1 cellular context compared by ENCODE assay signal in genomic region chr4:2468464-2469191, GRCh38.
TF ChIP-seq lines count a peak whose summit lies in the region.

TSS of gene RNF4 (plus strand) at chr4:2469106. CDS start at chr4:2490494, 21,388 bp downstream.

TF ChIP-seq in K562, 482 proteins besides CTCF, POLR2A, EP300 and RAD21 (continued from another document and continues in another):
- TF ChIP-seq E2F8 (IDR thresholded peaks at IDR 0.05; ENCODE audit: low read depth, partially characterized antibody) = peak; percentile 93
- no peak for TF ChIP-seq NR4A1 (CRISPR knock-in tag; IDR thresholded peaks at IDR 0.05)
- TF ChIP-seq NR4A1 (tag; IDR thresholded peaks at IDR 0.05) = 0 out of 2 replicates have a peak, but pooled peaks have one; percentile 36
- peak; percentile 23; the same call in 1 of the 2 replicates for TF ChIP-seq FOXK1 (CRISPR knock-in tag; IDR thresholded peaks at IDR 0.05; ENCODE audit: borderline replicate concordance)
- TF ChIP-seq IRF9 (tag; IDR thresholded peaks at IDR 0.05) = no peak
- TF ChIP-seq HEY1 (CRISPR knock-in tag; IDR thresholded peaks at IDR 0.05; ENCODE audit: borderline replicate concordance) = no peak
- TF ChIP-seq ZFP36 (IDR thresholded peaks at IDR 0.05; ENCODE audit: low read depth, low read length, partially characterized antibody) = no peak
- no peak for TF ChIP-seq LCOR (CRISPR knock-in tag; IDR thresholded peaks at IDR 0.05)
- no peak; the same call in 1 of the 2 replicates for TF ChIP-seq ZBTB9 (CRISPR knock-in tag; IDR thresholded peaks at IDR 0.05)
- TF ChIP-seq ZNF584 (CRISPR knock-in tag; IDR thresholded peaks at IDR 0.05; ENCODE audit: low read depth) = no peak
- TF ChIP-seq SRF (CRISPR knock-in tag; IDR thresholded peaks at IDR 0.05) = no peak
- TF ChIP-seq POU5F1 (IDR thresholded peaks at IDR 0.05; ENCODE audit: borderline replicate concordance, low read depth, low read length, partially characterized antibody) = no peak
- TF ChIP-seq PHF8 (IDR thresholded peaks at IDR 0.05; ENCODE audit: borderline replicate concordance, low read length) = peak; percentile 91; the same call in 1 of the 2 replicates
- no peak for TF ChIP-seq BRD9 (IDR thresholded peaks at IDR 0.05; ENCODE audit: low read depth, partially characterized antibody)
- TF ChIP-seq NCOA1 (IDR thresholded peaks at IDR 0.05; ENCODE audit: low read depth) = no peak
- TF ChIP-seq FOXP4 (CRISPR knock-in tag; IDR thresholded peaks at IDR 0.05; ENCODE audit: borderline replicate concordance) = no peak
- no peak for TF ChIP-seq GTF2B (IDR thresholded peaks at IDR 0.05; ENCODE audit: extremely low read depth, insufficient read length)
- TF ChIP-seq POLR2AphosphoS5 (IDR thresholded peaks at IDR 0.05; ENCODE audit: control insufficient read depth, insufficient read depth, low read depth, low read length) = peak; percentile 80
- TF ChIP-seq ILK (tag; IDR thresholded peaks at IDR 0.05; ENCODE audit: borderline replicate concordance, low read depth) = no peak
- TF ChIP-seq CBX3 (IDR thresholded peaks at IDR 0.05; ENCODE audit: borderline replicate concordance in 1 of 2, low read length in 2 of 2) = peak in 1 of 2 experiments; percentile 19; a peak in 1 of 3 replicates
- no peak for TF ChIP-seq ZNF274 (IDR thresholded peaks at IDR 0.05; ENCODE audit: borderline replicate concordance, low read depth, low read length)
- TF ChIP-seq MTA3 (IDR thresholded peaks at IDR 0.05; ENCODE audit: borderline replicate concordance) = no peak
- peak; percentile 60; the same call in 1 of the 2 replicates for TF ChIP-seq SP1 (CRISPR knock-in tag; IDR thresholded peaks at IDR 0.05)
- no peak for TF ChIP-seq CAMTA2 (CRISPR knock-in tag; conservative IDR thresholded peaks at IDR 0.05)
- TF ChIP-seq SNRNP70 (optimal IDR thresholded peaks at IDR 0.05; ENCODE audit: low read depth, low read length) = no peak
- TF ChIP-seq ZC3H4 (CRISPR knock-in tag; IDR thresholded peaks at IDR 0.05; ENCODE audit: borderline replicate concordance) = no peak; the same call in 1 of the 2 replicates
- no peak for TF ChIP-seq COPS2 (conservative IDR thresholded peaks at IDR 0.05)
- no peak for TF ChIP-seq ZNF41 (CRISPR knock-in tag; conservative IDR thresholded peaks at IDR 0.05)
- TF ChIP-seq U2AF1 (optimal IDR thresholded peaks at IDR 0.05; ENCODE audit: low read depth, low read length) = no peak
- no peak for TF ChIP-seq HLTF (IDR thresholded peaks at IDR 0.05)
- TF ChIP-seq NCOA4 (IDR thresholded peaks at IDR 0.05; ENCODE audit: partially characterized antibody) = no peak
- no peak; the same call in 1 of the 2 replicates for TF ChIP-seq ZNF143 (CRISPR knock-in tag; IDR thresholded peaks at IDR 0.05)
- TF ChIP-seq NFYB (IDR thresholded peaks at IDR 0.05; ENCODE audit: extremely low read depth, insufficient read length) = peak; percentile 68
- no peak for TF ChIP-seq SRSF3 (IDR thresholded peaks at IDR 0.05; ENCODE audit: insufficient read depth, low read length)
- TF ChIP-seq TBP (optimal IDR thresholded peaks at IDR 0.05; ENCODE audit: low read depth, low read length) = peak; percentile 70
- TF ChIP-seq NFIC (IDR thresholded peaks at IDR 0.05) = peak; percentile 35
- no peak for TF ChIP-seq CHD4 (IDR thresholded peaks at IDR 0.05; ENCODE audit: insufficient read depth, insufficient replicate concordance, low read depth, low read length, poor library complexity, severe bottlenecking)
- no peak for TF ChIP-seq ZNF79 (CRISPR knock-in tag; IDR thresholded peaks at IDR 0.05; ENCODE audit: low read depth)
- TF ChIP-seq MTA1 (IDR thresholded peaks at IDR 0.05; ENCODE audit: borderline replicate concordance) = no peak
- TF ChIP-seq DEAF1 (CRISPR knock-in tag; IDR thresholded peaks at IDR 0.05) = no peak
- TF ChIP-seq HNRNPLL (IDR thresholded peaks at IDR 0.05; ENCODE audit: low read depth, low read length, poor library complexity, severe bottlenecking) = peak; percentile 71
- TF ChIP-seq UBTF (IDR thresholded peaks at IDR 0.05; ENCODE audit: borderline replicate concordance in 1 of 2, low read depth in 2 of 2, low read length in 2 of 2) = peak in 1 of 2 experiments; percentile 41; a peak in 1 of 4 replicates
- TF ChIP-seq FUS (optimal IDR thresholded peaks at IDR 0.05; ENCODE audit: low read depth, low read length) = no peak
- TF ChIP-seq CUX1 (CRISPR knock-in tag; IDR thresholded peaks at IDR 0.05) = no peak
- TF ChIP-seq FOSL1 (tag; conservative IDR thresholded peaks at IDR 0.05) = no peak
- TF ChIP-seq POLR3G (IDR thresholded peaks at IDR 0.05; ENCODE audit: extremely low read depth, insufficient read length, insufficient replicate concordance) = no peak
- no peak for TF ChIP-seq ZNF146 (CRISPR knock-in tag; IDR thresholded peaks at IDR 0.05; ENCODE audit: unreplicated experiment)
- no peak for TF ChIP-seq ZC3H8 (IDR thresholded peaks at IDR 0.05)
- TF ChIP-seq SMARCE1 (IDR thresholded peaks at IDR 0.05) = no peak
- no peak for TF ChIP-seq HMG20A (CRISPR knock-in tag; conservative IDR thresholded peaks at IDR 0.05)
